Comparison of ENCODE assay signal across 1 cellular context in genomic region chrX:10156199-10157031, GRCh38.
A peak's percentile ranks its signal among the peaks of the same experiment; 100 is the strongest.
TF ChIP-seq lines count a peak whose summit lies in the region.

CLCN4 (plus strand) TSS chrX:10156975; CDS start chrX:10185033, 28,058 bp downstream.

TF ChIP-seq in HepG2, 621 proteins besides CTCF, POLR2A, EP300 and RAD21 (continued from another document and continues in another):
- TF ChIP-seq HNF1A (IDR thresholded peaks at IDR 0.05; ENCODE audit: low read depth): no peak
- peak; percentile 19; the same call in 1 of the 2 replicates for TF ChIP-seq HNF1A (CRISPR knock-in tag; IDR thresholded peaks at IDR 0.05; ENCODE audit: borderline replicate concordance)
- TF ChIP-seq HIC2 (CRISPR knock-in tag; IDR thresholded peaks at IDR 0.05; ENCODE audit: low read depth): 0 out of 2 replicates have a peak, but pooled peaks have one; percentile 24
- 0 out of 2 replicates have a peak, but pooled peaks have one; percentile 34 for TF ChIP-seq KMT2A (CRISPR knock-in tag; IDR thresholded peaks at IDR 0.05)
- TF ChIP-seq EEA1 (CRISPR knock-in tag; IDR thresholded peaks at IDR 0.05; ENCODE audit: borderline replicate concordance): no peak
- TF ChIP-seq ARNT2 (CRISPR knock-in tag; IDR thresholded peaks at IDR 0.05; ENCODE audit: low read depth): no peak
- peak; percentile 28; the same call in 1 of the 2 replicates for TF ChIP-seq ZMYM4 (CRISPR knock-in tag; IDR thresholded peaks at IDR 0.05)
- no peak for TF ChIP-seq SNAPC4 (CRISPR knock-in tag; IDR thresholded peaks at IDR 0.05)
- no peak for TF ChIP-seq CREBL2 (CRISPR knock-in tag; IDR thresholded peaks at IDR 0.05; ENCODE audit: borderline replicate concordance)
- no peak for TF ChIP-seq LCORL (IDR thresholded peaks at IDR 0.05)
- TF ChIP-seq LCORL (CRISPR knock-in tag; IDR thresholded peaks at IDR 0.05): peak; percentile 54; the same call in 1 of the 2 replicates
- TF ChIP-seq DZIP1 (CRISPR knock-in tag; IDR thresholded peaks at IDR 0.05): no peak
- no peak for TF ChIP-seq ZBTB42 (CRISPR knock-in tag; IDR thresholded peaks at IDR 0.05)
- peak; percentile 45; the same call in 1 of the 2 replicates for TF ChIP-seq ZFY (CRISPR knock-in tag; IDR thresholded peaks at IDR 0.05)
- TF ChIP-seq PAXIP1 (CRISPR knock-in tag; conservative IDR thresholded peaks at IDR 0.05): no peak; the same call in 1 of the 2 replicates
- peak; percentile 24; the same call in 1 of the 2 replicates for TF ChIP-seq ZNF501 (CRISPR knock-in tag; IDR thresholded peaks at IDR 0.05)
- no peak for TF ChIP-seq ZNF788 (CRISPR knock-in tag; IDR thresholded peaks at IDR 0.05; ENCODE audit: borderline replicate concordance)
- TF ChIP-seq ZNF468 (CRISPR knock-in tag; IDR thresholded peaks at IDR 0.05): no peak
- TF ChIP-seq RXRB (CRISPR knock-in tag; IDR thresholded peaks at IDR 0.05; ENCODE audit: borderline replicate concordance): no peak
- no peak for TF ChIP-seq MXI1 (IDR thresholded peaks at IDR 0.05; ENCODE audit: borderline replicate concordance, low read depth, low read length)
- no peak for TF ChIP-seq PTBP1 (IDR thresholded peaks at IDR 0.05; ENCODE audit: low read depth, low read length, poor library complexity, severe bottlenecking)
- TF ChIP-seq ZNF350 (CRISPR knock-in tag; IDR thresholded peaks at IDR 0.05; ENCODE audit: borderline replicate concordance, low read depth): peak; percentile 25; the same call in 1 of the 2 replicates
- TF ChIP-seq HOXA9 (CRISPR knock-in tag; IDR thresholded peaks at IDR 0.05; ENCODE audit: borderline replicate concordance): no peak
- TF ChIP-seq TFDP1 (CRISPR knock-in tag; IDR thresholded peaks at IDR 0.05; ENCODE audit: borderline replicate concordance): no peak
- no peak for TF ChIP-seq AKAP8 (CRISPR knock-in tag; IDR thresholded peaks at IDR 0.05)
- TF ChIP-seq NONO (IDR thresholded peaks at IDR 0.05): no peak
- no peak for TF ChIP-seq NONO (CRISPR knock-in tag; conservative IDR thresholded peaks at IDR 0.05)
- no peak for TF ChIP-seq GLMP (CRISPR knock-in tag; IDR thresholded peaks at IDR 0.05; ENCODE audit: borderline replicate concordance)
- TF ChIP-seq ZNF749 (CRISPR knock-in tag; IDR thresholded peaks at IDR 0.05; ENCODE audit: borderline replicate concordance): no peak
- no peak for TF ChIP-seq TCF7L2 (IDR thresholded peaks at IDR 0.05; ENCODE audit: low read depth, low read length)
- TF ChIP-seq ZKSCAN1 (IDR thresholded peaks at IDR 0.05; ENCODE audit: low read length): no peak
- TF ChIP-seq GPN1 (CRISPR knock-in tag; IDR thresholded peaks at IDR 0.05; ENCODE audit: borderline replicate concordance): no peak
- 0 out of 2 replicates have a peak, but pooled peaks have one; percentile 22 for TF ChIP-seq ZBTB25 (CRISPR knock-in tag; IDR thresholded peaks at IDR 0.05)
- no peak for TF ChIP-seq ZNF580 (CRISPR knock-in tag; IDR thresholded peaks at IDR 0.05; ENCODE audit: borderline replicate concordance, low read depth)
